ENCODE assay signal across 33 cellular contexts in the genomic region with DNA sequence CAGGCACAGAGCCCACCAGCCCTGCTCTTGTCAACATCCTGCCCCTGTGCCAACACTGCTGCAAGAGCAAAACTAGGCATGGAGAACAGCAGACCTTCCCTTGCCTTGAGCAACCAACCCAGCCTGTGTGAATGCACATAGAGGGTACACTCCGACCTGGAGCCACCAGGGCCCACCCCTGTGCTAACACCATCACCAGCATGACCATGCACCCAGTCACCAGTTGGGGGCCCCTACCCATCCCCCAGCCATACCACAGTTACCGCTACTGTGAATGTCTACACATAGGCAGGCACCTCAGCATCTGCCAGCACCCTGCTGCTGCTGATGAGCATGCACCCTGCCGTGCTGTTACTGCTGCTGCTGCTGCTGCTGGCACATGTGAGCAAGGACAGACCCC.
"Had no signal": no experiment of that assay in that cellular context is flagged by ENCODE, and none has a peak within 500 bp of the region (broad histone marks: within the 10 kb centered on the region; RNA-seq: fewer than 3 reads in every experiment).

No MANE protein-coding gene starts in this region.

- DNase-seq: activated B cell treated with CpG ODN at 0.5 μM for 24 hours; activated CD4-positive, alpha-beta T cell treated with anti-CD3 and anti-CD28 coated beads for 48 hours; activated CD4-positive, alpha-beta T cell treated with anti-CD3 and anti-CD28 coated beads, Interleukin-2, amount 50 U/mL, for 1 hour; activated CD4-positive, alpha-beta T cell treated with anti-CD3 and anti-CD28 coated beads, Interleukin-2, amount 50 U/mL, for 48 hours; activated CD8-positive, alpha-beta memory T cell treated with anti-CD3 and anti-CD28 coated beads for 24 hours; activated CD8-positive, alpha-beta T cell treated with anti-CD3 and anti-CD28 coated beads for 36 hours; activated effector memory CD4-positive, alpha-beta T cell treated with Interleukin-2 at 50 U/mL for 16 hours; activated gamma-delta T cell treated with Interleukin-2 at 50 U/mL for 16 hours; activated naive CD4-positive, alpha-beta T cell treated with anti-CD3 and anti-CD28 coated beads, Interleukin-2, amount 50 U/mL, for 16 hours; activated naive CD4-positive, alpha-beta T cell treated with Interleukin-2 at 50 U/mL for 16 hours; activated T-cell treated with anti-CD3 and anti-CD28 coated beads, Interleukin-2, amount 50 U/mL, for 4 hours; amniotic stem cell; anterior cingulate cortex; brain microvascular endothelial cell; dorsolateral prefrontal cortex; effector CD4-positive, alpha-beta T cell; effector memory CD8-positive, alpha-beta T cell; erythroblast; foreskin keratinocyte; gastrocnemius medialis; glutamatergic neuron; heart left ventricle; T-helper 17 cell; T1000; WERI-Rb-1 had no signal

- H3K27me3 ChIP-seq: brain microvascular endothelial cell, dorsolateral prefrontal cortex, esophagus muscularis mucosa, foreskin keratinocyte, gastrocnemius medialis, heart left ventricle had no signal

- H3K9me3 Mint-ChIP-seq: activated B cell treated with CpG ODN at 0.5 μM for 24 hours; activated T-cell treated with anti-CD3 and anti-CD28 coated beads, Interleukin-2, amount 50 U/mL, for 4 hours had no signal

- H3K36me3 ChIP-seq: brain microvascular endothelial cell, esophagus muscularis mucosa, gastrocnemius medialis, heart left ventricle, WERI-Rb-1 had no signal

- H3K4me1 ChIP-seq: esophagus muscularis mucosa, foreskin keratinocyte, gastrocnemius medialis, heart left ventricle had no signal

- H3K9me3 ChIP-seq: esophagus muscularis mucosa, gastrocnemius medialis, heart left ventricle had no signal

- H3K4me3 ChIP-seq: coronary artery, dorsolateral prefrontal cortex, esophagus muscularis mucosa, gastrocnemius medialis, heart left ventricle had no signal

- H3K27ac ChIP-seq: brain microvascular endothelial cell, coronary artery, dorsolateral prefrontal cortex, esophagus muscularis mucosa, foreskin keratinocyte, gastrocnemius medialis, heart left ventricle, WERI-Rb-1 had no signal

- H3K4me1 Mint-ChIP-seq: activated B cell treated with CpG ODN at 0.5 μM for 24 hours; activated T-helper 17 cell treated with anti-CD3 and anti-CD28 coated beads, Interleukin-2, amount 50 U/mL, for 72 hours; central memory CD8-positive, alpha-beta T cell; T-helper 17 cell had no signal

- H3K36me3 Mint-ChIP-seq: activated naive CD8-positive, alpha-beta T cell had no signal

- H3K4me3 Mint-ChIP-seq: activated B cell treated with CpG ODN at 0.5 μM for 24 hours; activated CD8-positive, alpha-beta T cell treated with anti-CD3 and anti-CD28 coated beads for 36 hours; activated naive CD8-positive, alpha-beta T cell; activated T-cell treated with anti-CD3 and anti-CD28 coated beads, Interleukin-2, amount 50 U/mL, for 4 hours; activated T-helper 17 cell treated with anti-CD3 and anti-CD28 coated beads, Interleukin-2, amount 50 U/mL, for 72 hours; central memory CD8-positive, alpha-beta T cell; dendritic cell treated with granulocyte-macrophage colony-stimulating factor and Interleukin-4, amounts not matched to agents 40 ng/mL and 50 ng/mL, for 4 days; effector memory CD8-positive, alpha-beta T cell; T-helper 17 cell; T-helper 2 cell treated with Interferon-gamma antibody and Interleukin-4, amounts not matched to agents 5 μg/mL and 100 μg/mL, for 36 hours had no signal

- ATAC-seq: activated CD4-positive, CD25-positive, alpha-beta regulatory T cell treated with anti-CD3 and anti-CD28 coated beads, Interleukin-2, amount 50 U/mL, for 24 hours; activated CD8-positive, alpha-beta T cell treated with anti-CD3 and anti-CD28 coated beads for 36 hours; activated T-cell treated with anti-CD3 and anti-CD28 coated beads, Interleukin-2, amount 50 U/mL, for 4 hours; activated T-helper 17 cell treated with anti-CD3 and anti-CD28 coated beads, Interleukin-2, amount 50 U/mL, for 72 hours; effector memory CD8-positive, alpha-beta T cell; foreskin keratinocyte; gastrocnemius medialis; heart left ventricle; T-helper 17 cell had no signal

- H3K27ac Mint-ChIP-seq: activated B cell treated with CpG ODN at 0.5 μM for 24 hours; activated CD8-positive, alpha-beta T cell treated with anti-CD3 and anti-CD28 coated beads for 36 hours; activated naive CD8-positive, alpha-beta T cell; activated T-helper 17 cell treated with anti-CD3 and anti-CD28 coated beads, Interleukin-2, amount 50 U/mL, for 72 hours; dendritic cell treated with granulocyte-macrophage colony-stimulating factor and Interleukin-4, amounts not matched to agents 40 ng/mL and 50 ng/mL, for 4 days; effector memory CD8-positive, alpha-beta T cell; T-helper 17 cell; T-helper 2 cell treated with Interferon-gamma antibody and Interleukin-4, amounts not matched to agents 5 μg/mL and 100 μg/mL, for 36 hours had no signal
